Comparison of ENCODE assay signal across 30 cellular contexts in genomic region chr2:185610301-185610700, GRCh38.
"Had no signal": no experiment of that assay in that cellular context is flagged by ENCODE, and none has a peak within 500 bp of the region (broad histone marks: within the 10 kb centered on the region; RNA-seq: fewer than 3 reads in every experiment).

No MANE protein-coding gene starts in this region.

- H3K4me3 ChIP-seq: esophagus squamous epithelium, gastroesophageal sphincter had no signal

- H3K36me3 ChIP-seq: brain microvascular endothelial cell, esophagus squamous epithelium, gastroesophageal sphincter had no signal

- H3K27ac ChIP-seq: brain microvascular endothelial cell, esophagus squamous epithelium, gastroesophageal sphincter had no signal

- H3K27me3 ChIP-seq: brain microvascular endothelial cell, esophagus squamous epithelium, gastroesophageal sphincter had no signal

- DNase-seq: activated CD4-positive, alpha-beta memory T cell treated with anti-CD3 and anti-CD28 coated beads for 36 hours; activated CD4-positive, alpha-beta T cell treated with anti-CD3 and anti-CD28 coated beads for 36 hours; activated CD4-positive, alpha-beta T cell treated with anti-CD3 and anti-CD28 coated beads, Interleukin-2, amount 10 ng/mL, durations not matched to agents 24 days and 14 days; activated CD4-positive, CD25-positive, alpha-beta regulatory T cell; activated CD4-positive, CD25-positive, alpha-beta regulatory T cell treated with anti-CD3 and anti-CD28 coated beads, Interleukin-2, amount 50 U/mL, for 72 hours; activated CD8-positive, alpha-beta memory T cell treated with anti-CD3 and anti-CD28 coated beads, Interleukin-2, amount 10 ng/mL, durations not matched to agents 7 days and 5 days; activated CD8-positive, alpha-beta memory T cell treated with anti-CD3 and anti-CD28 coated beads, Interleukin-2, amount 50 U/mL, for 48 hours; activated CD8-positive, alpha-beta T cell treated with anti-CD3 and anti-CD28 coated beads, Interleukin-2, amount 10 ng/mL, durations not matched to agents 7 days and 5 days; activated gamma-delta T cell; activated naive CD4-positive, alpha-beta T cell; activated naive CD4-positive, alpha-beta T cell treated with anti-CD3 and anti-CD28 coated beads, Interleukin-2, amount 10 ng/mL, durations not matched to agents 7 days and 5 days; activated naive CD8-positive, alpha-beta T cell treated with anti-CD3 and anti-CD28 coated beads, Interleukin-2, amount 10 ng/mL, durations not matched to agents 7 days and 5 days; activated T-cell treated with anti-CD3 and anti-CD28 coated beads for 4 hours; activated T-cell treated with anti-CD3 and anti-CD28 coated beads, Interleukin-2, amount 50 U/mL, for 24 hours; activated T-cell treated with anti-CD3 and anti-CD28 coated beads, Interleukin-2, amount 50 U/mL, for 72 hours; amniotic stem cell; anterior cingulate cortex; brain microvascular endothelial cell; caudate nucleus; cortex of kidney; dermis blood vessel endothelial cell; effector CD4-positive, alpha-beta T cell; effector memory CD8-positive, alpha-beta T cell; esophagus squamous epithelium; foreskin melanocyte; T-helper 1 cell; T-helper 17 cell; T1000 had no signal

- ATAC-seq: activated CD4-positive, alpha-beta T cell treated with anti-CD3 and anti-CD28 coated beads for 36 hours; activated CD8-positive, alpha-beta memory T cell treated with anti-CD3 and anti-CD28 coated beads, Interleukin-2, amount 10 ng/mL, durations not matched to agents 7 days and 5 days; activated CD8-positive, alpha-beta T cell treated with anti-CD3 and anti-CD28 coated beads, Interleukin-2, amount 10 ng/mL, durations not matched to agents 7 days and 5 days; activated naive CD4-positive, alpha-beta T cell treated with anti-CD3 and anti-CD28 coated beads, Interleukin-2, amount 50 U/mL, for 72 hours; activated T-cell treated with anti-CD3 and anti-CD28 coated beads, Interleukin-2, amount 50 U/mL, for 72 hours; effector memory CD8-positive, alpha-beta T cell; gastroesophageal sphincter; T-helper 17 cell had no signal

- H3K4me1 ChIP-seq: esophagus squamous epithelium, gastroesophageal sphincter had no signal

- H3K9me3 ChIP-seq: esophagus squamous epithelium had no signal
